ENCODE assay signal across 19 cellular contexts in genomic region chr3:183434503-183434902, GRCh38. TPM values are rescaled to one million over a fixed set of nuclear protein-coding genes. Genes with fewer than 3 reads are reported as not detected.
DNase-seq lines count a peak whose midpoint lies in the region; ATAC-seq and TF ChIP-seq lines count a peak whose summit lies in the region.
"Had no signal": no experiment of that assay in that cellular context is flagged by ENCODE, and none has a peak within 500 bp of the region (broad histone marks: within the 10 kb centered on the region; RNA-seq: fewer than 3 reads in every experiment).

No MANE protein-coding gene starts in this region.

- H3K4me1 Mint-ChIP-seq in Caco-2 (ENCODE audit: low read depth, unreplicated experiment), result peaks cover 16% of the 10 kb centered on the region
- H3K4me1 Mint-ChIP-seq in mesothelial cell of epicardium, result peaks cover 22% of the 10 kb centered on the region

- POLR2A ChIA-PET in Caco-2 (lab: Charles Lee), result no interaction called here

- H3K9me3 ChIP-seq in Caco-2 (no peaks in the 10 kb centered on the region), HUES6 (ENCODE audit: control insufficient read depth, insufficient read depth, low read depth, low read length) (no peaks in the 10 kb centered on the region), ectodermal cell (ENCODE audit: control insufficient read depth, low read length) (no peaks in the 10 kb centered on the region)

- no peak for TF ChIP-seq CTCF in Caco-2 (IDR thresholded peaks at IDR 0.05; ENCODE audit: insufficient read depth in 1 of 2, low read depth in 1 of 2, low read length in 1 of 2, severe bottlenecking in 1 of 2, unreplicated experiment in 1 of 2)
- no peak for TF ChIP-seq CTCF in mesothelial cell of epicardium (IDR thresholded peaks at IDR 0.05; ENCODE audit: unreplicated experiment)

- BruUV-seq in Caco-2 (replicated peaks; lab: Mats Ljungman, UMichigan), result no TSS peak

- H3K4me3 Mint-ChIP-seq in Caco-2 (ENCODE audit: unreplicated experiment) (peak overlapping the region; percentile 56), mesothelial cell of epicardium (no peak overlapping the region)
- H3K4me3 Mint-ChIP-seq: B cell had no signal

- intact Hi-C loops in Caco-2 (cut with micrococcal nuclease; ENCODE audit: unreplicated experiment), result no loop called here

- CTCF ChIA-PET in Caco-2 (lab: Charles Lee), result interaction anchor here (1.0 kb wide), 1 partner anchor 14 kb away, joined by 3 read pairs; no protein-coding TSS in a partner anchor

- peak overlapping the region; percentile 70 for H3K9ac ChIP-seq in HUES6 (ENCODE audit: low read length)
- H3K9ac ChIP-seq: GM23248 had no signal

- DNase-seq in Caco-2 (peak in 1 of 2 experiments; percentile 40), mesothelial cell of epicardium (ENCODE audit: low spot score in 2 of 2, unreplicated experiment in 2 of 2) (no peak), NCI-H1436 treated with DMSO at 0.1 percent for 48 hours (lab: John Stamatoyannopoulos, UW) (no peak), NCI-H82 (lab: John Stamatoyannopoulos, UW) (no peak)
- DNase-seq: COR-L47, GM23248, NCI-H1417 treated with DMSO at 0.1 percent for 48 hours, NCI-H2029 treated with DMSO at 0.1 percent for 48 hours, NCI-H2171 treated with DMSO at 0.1 percent for 48 hours, NCI-H446, NCI-H69, OCI-M1, SHP77 had no signal

- peak overlapping the region; percentile 82 for H3K27ac ChIP-seq in HUES6 (ENCODE audit: low read depth, low read length)
- H3K27ac ChIP-seq in ectodermal cell (ENCODE audit: insufficient read depth, low read depth, low read length, poor library complexity, severe bottlenecking), result peak overlapping the region; percentile 63
- H3K27ac ChIP-seq: GM23248, SK-N-MC had no signal

- peak overlapping the region; percentile 75 for H3K27ac Mint-ChIP-seq in Caco-2 (ENCODE audit: unreplicated experiment)
- peak overlapping the region; percentile 65 for H3K27ac Mint-ChIP-seq in mesothelial cell of epicardium
- H3K27ac Mint-ChIP-seq: B cell had no signal

- no peaks in the 10 kb centered on the region for H3K36me3 ChIP-seq in Caco-2 (ENCODE audit: control insufficient read depth, insufficient read depth, low read length)
- H3K36me3 ChIP-seq in HUES6 (ENCODE audit: control insufficient read depth, insufficient read depth, low read length), result no peaks in the 10 kb centered on the region
- no peaks in the 10 kb centered on the region for H3K36me3 ChIP-seq in ectodermal cell (ENCODE audit: control insufficient read depth, insufficient read depth, low read length)

- H3K36me3 Mint-ChIP-seq in Caco-2 (ENCODE audit: insufficient read depth, unreplicated experiment), result peaks cover 4% of the 10 kb centered on the region
- H3K36me3 Mint-ChIP-seq in mesothelial cell of epicardium, result no peaks in the 10 kb centered on the region

- no peaks in the 10 kb centered on the region for H3K27me3 ChIP-seq in Caco-2 (replicated peaks; ENCODE audit: control insufficient read depth, insufficient read depth, low read length)
- H3K27me3 ChIP-seq in HUES6 (ENCODE audit: control insufficient read depth, insufficient read depth, low read length), result no peaks in the 10 kb centered on the region
- H3K27me3 ChIP-seq in ectodermal cell (ENCODE audit: control insufficient read depth, insufficient read depth, low read length, poor library complexity, severe bottlenecking), result no peaks in the 10 kb centered on the region

- 54 to 63% methylated on average over 9 of the region's 9 CpGs for WGBS in ectodermal cell, 2 experiments

- no peak overlapping the region for H3K4me3 ChIP-seq in Caco-2 (ENCODE audit: low read depth, low read length)
- H3K4me3 ChIP-seq in HUES6 (ENCODE audit: low read depth, low read length), result peak overlapping the region; percentile 50
- no peak overlapping the region for H3K4me3 ChIP-seq in ectodermal cell (ENCODE audit: insufficient read depth, low read depth, low read length)
- H3K4me3 ChIP-seq: GM12878, GM23248, SK-N-MC had no signal

- ATAC-seq in GM18861 (IDR thresholded peaks at IDR 0.05; ENCODE audit: unreplicated experiment), result no peak
- ATAC-seq: GM12878 had no signal

- H3K9me3 Mint-ChIP-seq in Caco-2 (ENCODE audit: unreplicated experiment), result no peaks in the 10 kb centered on the region
- peaks cover 2% of the 10 kb centered on the region for H3K9me3 Mint-ChIP-seq in mesothelial cell of epicardium

- H3K27me3 Mint-ChIP-seq in Caco-2 (ENCODE audit: insufficient read depth, unreplicated experiment) (no peaks in the 10 kb centered on the region), mesothelial cell of epicardium (ENCODE audit: low read depth) (peaks cover 46% of the 10 kb centered on the region)

- H3K4me1 ChIP-seq in Caco-2 (peaks cover 32% of the 10 kb centered on the region), HUES6 (ENCODE audit: control insufficient read depth, insufficient read depth, low read length) (peaks cover 27% of the 10 kb centered on the region), ectodermal cell (ENCODE audit: control insufficient read depth, insufficient read depth, low read length) (peaks cover 24% of the 10 kb centered on the region)

RNA-seq across cellular contexts. Expression of gene MCF2L2, which starts 6.1 kb away (rescaled TPM):
- total RNA-seq in Caco-2 (2022) (3.9 and 4.6 TPM in 2 replicates), mesothelial cell of epicardium (2.0 to 3.4 TPM (median 3.1 TPM) in 3 replicates)
- polyA plus RNA-seq in ectodermal cell (2013, experiment 1 of 4), result 9.4 TPM
- 9.4 TPM for polyA plus RNA-seq in ectodermal cell (2013, experiment 2 of 4)
- 7.2 TPM for polyA plus RNA-seq in ectodermal cell (2013, experiment 3 of 4)
- 6.8 TPM for polyA plus RNA-seq in ectodermal cell (2013, experiment 4 of 4)
- total RNA-seq: GM23248 had no signal
- polyA plus RNA-seq: GM23248 had no signal
